In the genomic region with DNA sequence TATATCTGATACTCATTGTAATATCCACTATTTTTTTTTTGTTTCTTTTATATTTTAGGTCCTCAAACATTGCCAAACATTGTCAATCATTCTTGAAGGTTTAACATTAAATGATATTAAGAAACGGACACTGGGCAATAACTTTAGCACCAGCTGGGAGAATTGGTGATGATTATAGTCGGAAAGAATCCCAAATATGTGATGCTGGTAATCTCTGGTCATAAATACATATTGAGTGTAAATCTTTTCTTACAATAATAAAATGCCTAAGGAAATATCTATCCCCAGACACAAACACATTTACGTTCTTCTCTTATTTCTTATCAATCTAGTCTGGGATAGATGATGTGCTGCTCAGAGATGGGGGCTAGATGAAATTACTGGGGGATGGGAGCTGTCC, we compare ENCODE assay signal across 25 cellular contexts. TPM values are rescaled to one million over a fixed set of nuclear protein-coding genes. Genes with fewer than 3 reads are reported as not detected.
DNase-seq lines count a peak whose midpoint lies in the region; ATAC-seq and TF ChIP-seq lines count a peak whose summit lies in the region.
"Had no signal": no experiment of that assay in that cellular context is flagged by ENCODE, and none has a peak within 500 bp of the region (broad histone marks: within the 10 kb centered on the region; RNA-seq: fewer than 3 reads in every experiment).

No MANE protein-coding gene starts in this region.

- H4K20me1 ChIP-seq in PC-3 (ENCODE audit: low read length) = no peaks in the 10 kb centered on the region
- H4K20me1 ChIP-seq: BLaER1 treated with 17β-estradiol and CSF1 and Interleukin-3, amounts not matched to agents 10 nM and 100 nM had no signal

- no peaks in the 10 kb centered on the region for H3K79me2 ChIP-seq in PC-3 (ENCODE audit: low read length)

- H3K9me3 ChIP-seq in PC-3 (ENCODE audit: low read length) = no peaks in the 10 kb centered on the region
- no peaks in the 10 kb centered on the region for H3K9me3 ChIP-seq in effector memory CD4-positive, alpha-beta T cell (ENCODE audit: control insufficient read depth, low read length)
- H3K9me3 ChIP-seq: BLaER1 treated with 17β-estradiol and CSF1 and Interleukin-3, amounts not matched to agents 10 nM and 100 nM; breast epithelium; suprapubic skin had no signal

- DNase-seq in EL (peak; percentile 67), PC-3 (peak; percentile 5), fibroblast of pulmonary artery (ENCODE audit: low read depth) (peak; percentile 10), renal cortical epithelial cell (ENCODE audit: low read depth) (peak; percentile 19), NCI-H446 treated with DMSO at 0.1 percent for 48 hours (lab: John Stamatoyannopoulos, UW) (no peak)
- DNase-seq in effector memory CD4-positive, alpha-beta T cell = no peak
- DNase-seq: activated T-cell treated with anti-CD3 and anti-CD28 coated beads, Interleukin-2, amount 50 U/mL, for 1 hour; Calu3; HFFc6; left cardiac atrium; naive thymus-derived CD4-positive, alpha-beta T cell; NCI-H1694 treated with DMSO at 0.1 percent for 48 hours; NCI-H526 treated with DMSO at 0.1 percent for 48 hours; nucleus accumbens; small intestine; T-helper 17 cell had no signal

- no TSS peak for BruUV-seq in PC-3 (replicated peaks; lab: Mats Ljungman, UMichigan)

- H3K9ac ChIP-seq in PC-3 (ENCODE audit: low read length) = no peak overlapping the region
- H3K9ac ChIP-seq: BLaER1 treated with 17β-estradiol and CSF1 and Interleukin-3, amounts not matched to agents 10 nM and 100 nM; KMS-11 had no signal

- H3K27ac ChIP-seq in PC-3 (ENCODE audit: low read length) = no peak overlapping the region
- no peak overlapping the region for H3K27ac ChIP-seq in effector memory CD4-positive, alpha-beta T cell (ENCODE audit: insufficient read depth, low read length, poor library complexity, severe bottlenecking)
- H3K27ac ChIP-seq: BLaER1 treated with 17β-estradiol and CSF1 and Interleukin-3, amounts not matched to agents 10 nM and 100 nM; breast epithelium; KMS-11; suprapubic skin had no signal

- no peak overlapping the region for H2AFZ ChIP-seq in PC-3 (ENCODE audit: low read length)

- intact Hi-C loops in PC-3 (cut with micrococcal nuclease) = no loop called here

- POLR2A ChIA-PET in PC-3 (lab: Charles Lee; ENCODE audit: unreplicated experiment) = no interaction called here

- H3K4me3 ChIP-seq in PC-3 (ENCODE audit: low read length) (no peak overlapping the region), fibroblast of pulmonary artery (replicated peaks; ENCODE audit: low read depth, low read length) (no peak overlapping the region)
- no peak overlapping the region for H3K4me3 ChIP-seq in effector memory CD4-positive, alpha-beta T cell (ENCODE audit: insufficient read depth, low read depth, low read length, poor library complexity, severe bottlenecking)
- H3K4me3 ChIP-seq: BLaER1 treated with 17β-estradiol and CSF1 and Interleukin-3, amounts not matched to agents 10 nM and 100 nM; breast epithelium; suprapubic skin had no signal

- TF ChIP-seq CTCF in PC-3 (conservative IDR thresholded peaks at IDR 0.05; ENCODE audit: low read depth, low read length) (no peak), fibroblast of pulmonary artery (IDR thresholded peaks at IDR 0.05; ENCODE audit: low read length, missing control alignments) (no peak)

- no peaks in the 10 kb centered on the region for H3K9me2 ChIP-seq in PC-3 (replicated peaks; ENCODE audit: low read length)

- ATAC-seq in PC-3 (no peak), HG03280 (IDR thresholded peaks at IDR 0.05; ENCODE audit: unreplicated experiment) (no peak), GM18520 (IDR thresholded peaks at IDR 0.05; ENCODE audit: unreplicated experiment) (no peak)
- ATAC-seq: left cardiac atrium; naive thymus-derived CD4-positive, alpha-beta T cell; T-helper 17 cell had no signal

- H3K27me3 ChIP-seq in PC-3 (ENCODE audit: low read length) = no peaks in the 10 kb centered on the region
- H3K27me3 ChIP-seq in effector memory CD4-positive, alpha-beta T cell (replicated peaks; ENCODE audit: control insufficient read depth, insufficient read depth, low read length, poor library complexity, severe bottlenecking) = no peaks in the 10 kb centered on the region
- H3K27me3 ChIP-seq: BLaER1 treated with 17β-estradiol and CSF1 and Interleukin-3, amounts not matched to agents 10 nM and 100 nM; breast epithelium; suprapubic skin had no signal

- H3K4me2 ChIP-seq in PC-3 (ENCODE audit: low read length) = no peak overlapping the region
- H3K4me2 ChIP-seq: BLaER1 treated with 17β-estradiol and CSF1 and Interleukin-3, amounts not matched to agents 10 nM and 100 nM; KMS-11 had no signal

- H3F3A ChIP-seq in PC-3 (ENCODE audit: low read length, unreplicated experiment) = no peaks in the 10 kb centered on the region

- no peaks in the 10 kb centered on the region for H3K36me3 ChIP-seq in PC-3 (ENCODE audit: low read depth, low read length)
- no peaks in the 10 kb centered on the region for H3K36me3 ChIP-seq in effector memory CD4-positive, alpha-beta T cell (ENCODE audit: control insufficient read depth, insufficient read depth, low read length)
- H3K36me3 ChIP-seq: BLaER1 treated with 17β-estradiol and CSF1 and Interleukin-3, amounts not matched to agents 10 nM and 100 nM; breast epithelium; suprapubic skin had no signal

- CTCF ChIA-PET in PC-3 (lab: Charles Lee) = no interaction called here

- H3K4me1 ChIP-seq in PC-3 (ENCODE audit: insufficient read depth, low read length) = no peaks in the 10 kb centered on the region
- no peaks in the 10 kb centered on the region for H3K4me1 ChIP-seq in effector memory CD4-positive, alpha-beta T cell (ENCODE audit: control insufficient read depth, insufficient read depth, low read length, poor library complexity, severe bottlenecking)
- H3K4me1 ChIP-seq: BLaER1 treated with 17β-estradiol and CSF1 and Interleukin-3, amounts not matched to agents 10 nM and 100 nM; breast epithelium; suprapubic skin had no signal

RNA-seq across cellular contexts. Expression of gene OR51E2, which starts 25.2 kb away (rescaled TPM):
- total RNA-seq in PC-3 (2014; rRNA removed) = not detected in 2 replicates
- not detected in 2 replicates for total RNA-seq in renal cortical epithelial cell
- total RNA-seq: breast epithelium; Calu3; fibroblast of lung; naive thymus-derived CD4-positive, alpha-beta T cell; SK-MEL-5; suprapubic skin; T-helper 17 cell had no signal

RNA-seq across cellular contexts. Expression of gene OR51E1, which starts 28.7 kb away (rescaled TPM):
- total RNA-seq in PC-3 (2014; rRNA removed) = not detected in 2 replicates
- not detected in 2 replicates for total RNA-seq in renal cortical epithelial cell
- total RNA-seq: Calu3; fibroblast of lung; HFFc6; naive thymus-derived CD4-positive, alpha-beta T cell; SK-MEL-5; T-helper 17 cell had no signal

RNA-seq across cellular contexts. Expression of gene MMP26, which starts 32.1 kb away (rescaled TPM):
- not detected in 2 replicates for total RNA-seq in PC-3 (2014; rRNA removed)
- total RNA-seq in renal cortical epithelial cell = not detected in 2 replicates
- total RNA-seq: breast epithelium; Calu3; fibroblast of lung; HFFc6; left cardiac atrium; naive thymus-derived CD4-positive, alpha-beta T cell; SK-MEL-5; suprapubic skin; T-helper 17 cell; urinary bladder had no signal

RNA-seq across cellular contexts. Expression of gene OR51D1, which starts 35.2 kb away (rescaled TPM):
- total RNA-seq in PC-3 (2014; rRNA removed) = not detected in 2 replicates
- not detected in 2 replicates for total RNA-seq in renal cortical epithelial cell
- total RNA-seq: breast epithelium; Calu3; fibroblast of lung; HFFc6; left cardiac atrium; naive thymus-derived CD4-positive, alpha-beta T cell; SK-MEL-5; suprapubic skin; T-helper 17 cell; urinary bladder had no signal

Comparison
In these comparisons a context has a peak if more than half of its experiments do, and no peak if none do; other contexts are left out.
1. DNase-seq: peak in EL (single experiment), PC-3 (single experiment), fibroblast of pulmonary artery (single experiment) and renal cortical epithelial cell (single experiment); none in effector memory CD4-positive, alpha-beta T cell (0 of 3) and NCI-H446 treated with DMSO at 0.1 percent for 48 hours (single experiment).